In genomic region chr5:6395621-6396020, GRCh38 we compare ENCODE assay signal across 23 cellular contexts. TPM values are rescaled to one million over a fixed set of nuclear protein-coding genes. Genes with fewer than 3 reads are reported as not detected.
DNase-seq lines count a peak whose midpoint lies in the region; ATAC-seq and TF ChIP-seq lines count a peak whose summit lies in the region.
"Had no signal": no experiment of that assay in that cellular context is flagged by ENCODE, and none has a peak within 500 bp of the region (broad histone marks: within the 10 kb centered on the region; RNA-seq: fewer than 3 reads in every experiment).

No MANE protein-coding gene starts in this region.

- no peak for TF ChIP-seq POLR2A in vagina (IDR thresholded peaks at IDR 0.05)

- no peaks in the 10 kb centered on the region for H3K9me3 ChIP-seq in vagina
- H3K9me3 ChIP-seq: BE2C, Caco-2, HAP-1 had no signal

- no peak overlapping the region for H3K27ac ChIP-seq in vagina
- H3K27ac ChIP-seq: A549; BLaER1 treated with 17β-estradiol and CSF1 and Interleukin-3, amounts not matched to agents 10 nM and 100 nM had no signal

- intact Hi-C loops in vagina (cut with DNase I): no loop called here

- DNase-seq in G401 (ENCODE audit: low spot score) (peak; percentile 74), cerebellar cortex (ENCODE audit: low spot score) (peak; percentile 74), islet precursor cell (peak; percentile 6), vagina (ENCODE audit: extremely low spot score in 2 of 2) (peak; percentile 46 to 54), COLO668 (lab: John Stamatoyannopoulos, UW; ENCODE audit: unreplicated experiment) (no peak)
- DNase-seq: 8988T; ACHN; AML-193; BE2C; Caco-2; CD4-positive, alpha-beta T cell; CD8-positive, alpha-beta memory T cell; DMS153; DND-41; GDM1; GOT3; HFFc6 had no signal

- no peak for ATAC-seq in HG03108 (IDR thresholded peaks at IDR 0.05; ENCODE audit: unreplicated experiment)
- ATAC-seq in GM19452 (IDR thresholded peaks at IDR 0.05; ENCODE audit: unreplicated experiment): no peak
- ATAC-seq: A549, GM12878 had no signal

- H3K27me3 ChIP-seq in vagina: no peaks in the 10 kb centered on the region
- H3K27me3 ChIP-seq: BE2C; BLaER1 treated with 17β-estradiol and CSF1 and Interleukin-3, amounts not matched to agents 10 nM and 100 nM had no signal

- no peak overlapping the region for H3K4me3 ChIP-seq in vagina
- H3K4me3 ChIP-seq: A549; BLaER1 treated with 17β-estradiol and CSF1 and Interleukin-3, amounts not matched to agents 10 nM and 100 nM; GM12878; HAP-1 had no signal

- TF ChIP-seq CTCF in vagina (IDR thresholded peaks at IDR 0.05): no peak

- no peaks in the 10 kb centered on the region for H3K4me1 ChIP-seq in vagina
- H3K4me1 ChIP-seq: A549; BE2C; BLaER1 treated with 17β-estradiol and CSF1 and Interleukin-3, amounts not matched to agents 10 nM and 100 nM; Caco-2; HAP-1 had no signal

- no peaks in the 10 kb centered on the region for H3K36me3 ChIP-seq in vagina
- H3K36me3 ChIP-seq: BE2C; BLaER1 treated with 17β-estradiol and CSF1 and Interleukin-3, amounts not matched to agents 10 nM and 100 nM; HAP-1 had no signal

- in situ Hi-C loops in G401 (cut with HindIII; ENCODE audit: low sequenced_read_pairs): no loop called here

RNA-seq across cellular contexts. Expression of gene MED10, which starts 17.3 kb away (rescaled TPM):
- 25.4 and 34.6 TPM in 2 replicates for total RNA-seq in G401 (2014; rRNA removed; shearing (Covaris generic))
- total RNA-seq in vagina: 32.7 TPM

RNA-seq across cellular contexts. Expression of gene UBE2QL1, which starts 53.0 kb away (rescaled TPM):
- not detected in 2 replicates for total RNA-seq in G401 (2014; rRNA removed; shearing (Covaris generic))
- 2.5 TPM for total RNA-seq in vagina
- total RNA-seq: Caco-2; CD8-positive, alpha-beta memory T cell; HFFc6 had no signal
